16 cellular contexts compared by ENCODE assay signal in the genomic region with DNA sequence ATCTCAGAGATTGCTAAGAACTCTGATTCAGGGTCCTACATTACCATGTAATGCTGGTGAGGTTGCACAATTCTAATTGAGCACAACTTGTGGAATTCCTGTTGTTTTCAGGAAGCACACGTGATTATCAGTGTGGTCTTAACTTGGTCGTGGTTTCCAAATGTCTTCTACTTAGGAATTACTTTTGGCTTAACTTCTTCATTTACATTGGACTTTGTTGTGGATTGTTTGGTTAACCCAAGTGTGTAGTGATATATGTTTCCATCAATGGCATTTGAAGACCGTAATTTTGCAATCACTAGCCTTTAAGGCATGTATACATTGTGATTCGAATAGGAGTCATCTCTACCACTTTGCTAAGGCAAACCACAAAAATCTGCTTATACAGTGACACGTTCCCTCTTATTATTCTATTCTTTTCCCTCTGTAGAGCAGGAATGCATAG.
DNase-seq lines count a peak whose midpoint lies in the region; ATAC-seq, FAIRE-seq and TF ChIP-seq lines count a peak whose summit lies in the region.
"Had no signal": no experiment of that assay in that cellular context is flagged by ENCODE, and none has a peak within 500 bp of the region (broad histone marks: within the 10 kb centered on the region; RNA-seq: fewer than 3 reads in every experiment).

No MANE protein-coding gene starts in this region.

- H3K27ac ChIP-seq in psoas muscle = peak overlapping the region; percentile 85
- H3K27ac ChIP-seq: ovary had no signal

- FAIRE-seq in bronchial epithelial cell (lab: Jason Lieb, UNC) (peak; percentile 86), urothelium cell line (lab: Jason Lieb, UNC) (no peak)
- FAIRE-seq: colon had no signal

- H3K27me3 ChIP-seq in bronchial epithelial cell (ENCODE audit: control insufficient read depth, insufficient read depth, low read length) (no peaks in the 10 kb centered on the region), psoas muscle (ENCODE audit: insufficient read depth in 3 of 3, low read length in 2 of 3) (no peaks in the 10 kb centered on the region)
- H3K27me3 ChIP-seq: ovary had no signal

- ATAC-seq in psoas muscle (no peak), HG02938 (IDR thresholded peaks at IDR 0.05; ENCODE audit: unreplicated experiment) (no peak)
- ATAC-seq: activated CD4-positive, CD25-positive, alpha-beta regulatory T cell treated with anti-CD3 and anti-CD28 coated beads, Interleukin-2, amount 50 U/mL, for 24 hours; activated T-helper 17 cell treated with anti-CD3 and anti-CD28 coated beads, Interleukin-2, amount 50 U/mL, for 72 hours had no signal

- H3K9me3 ChIP-seq in psoas muscle = no peaks in the 10 kb centered on the region
- H3K9me3 ChIP-seq: ovary had no signal

- intact Hi-C loops in psoas muscle (cut with DNase I) = loop anchor here in 1 of 2 donors (5.0 kb wide), 1 partner anchor 74 kb away; no protein-coding TSS in a partner anchor

- DNase-seq in GM03348 (ENCODE audit: low spot score) (peak; percentile 52), NCI-H226 (peak; percentile 75), bronchial epithelial cell (ENCODE audit: low read depth) (peak; percentile 100), psoas muscle (no peak), urothelium cell line (ENCODE audit: low spot score) (no peak), NCI-H524 treated with DMSO at 0.1 percent for 48 hours (lab: John Stamatoyannopoulos, UW) (no peak)
- DNase-seq in activated CD8-positive, alpha-beta memory T cell treated with anti-CD3 and anti-CD28 coated beads for 24 hours = no peak
- DNase-seq: DMS153; NCI-H1092 treated with DMSO at 0.1 percent for 48 hours; NCI-H2227 treated with DMSO at 0.1 percent for 48 hours; ovary; stimulated activated CD4-positive, alpha-beta T cell treated with anti-CD3 and anti-CD28 coated beads, Interleukin-4, amount 100 ng/mL, for 4 hours had no signal

- H3K4me3 ChIP-seq in bronchial epithelial cell (ENCODE audit: low read depth, low read length) (no peak overlapping the region), psoas muscle (no peak overlapping the region)
- H3K4me3 ChIP-seq: ovary had no signal

- no peak for TF ChIP-seq CTCF in bronchial epithelial cell (IDR thresholded peaks at IDR 0.05; ENCODE audit: insufficient read depth, low read length, severe bottlenecking)
- TF ChIP-seq CTCF in psoas muscle (IDR thresholded peaks at IDR 0.05) = no peak

- peaks cover 24% of the 10 kb centered on the region for H3K4me1 ChIP-seq in psoas muscle

- H3K36me3 ChIP-seq in bronchial epithelial cell (ENCODE audit: control insufficient read depth, insufficient read depth, low read length) (no peaks in the 10 kb centered on the region), psoas muscle (ENCODE audit: insufficient read depth in 1 of 2, low read depth in 1 of 2) (no peaks in the 10 kb centered on the region)
- H3K36me3 ChIP-seq: ovary had no signal

- 83 to 86% (median 84%) methylated on average over 5 of the region's 5 CpGs for WGBS in psoas muscle, 3 donors

Comparison
In these comparisons a context has a peak if more than half of its experiments do, and no peak if none do; other contexts are left out.
1. DNase-seq: peak in GM03348 (single experiment), NCI-H226 (single experiment) and bronchial epithelial cell (single experiment); none in psoas muscle (0 of 2), activated CD8-positive, alpha-beta memory T cell treated with anti-CD3 and anti-CD28 coated beads for 24 hours (single experiment), urothelium cell line (single experiment) and NCI-H524 treated with DMSO at 0.1 percent for 48 hours (single experiment).